In the genomic region with DNA sequence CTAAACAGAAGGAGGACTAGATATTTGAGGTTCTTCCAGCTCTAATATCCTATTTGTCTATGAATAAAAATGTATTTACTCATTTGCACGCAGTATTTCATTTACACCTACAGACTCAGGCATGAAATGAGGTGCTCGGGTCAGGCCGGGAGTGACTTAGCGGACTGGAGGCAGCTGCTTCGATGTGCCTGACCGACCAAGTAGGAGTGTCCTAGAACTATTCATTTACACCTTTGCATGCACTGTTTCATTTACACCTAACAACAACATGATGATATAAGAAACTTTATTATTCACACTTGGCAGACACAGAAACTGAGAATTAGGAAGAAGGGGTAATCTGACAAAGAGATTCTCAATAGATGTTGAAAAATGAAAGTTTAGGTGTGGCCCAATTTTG, we compare ENCODE assay signal across 20 cellular contexts. TPM values are rescaled to one million over a fixed set of nuclear protein-coding genes. Genes with fewer than 3 reads are reported as not detected.
DNase-seq lines count a peak whose midpoint lies in the region; TF ChIP-seq lines count a peak whose summit lies in the region.
"Had no signal": no experiment of that assay in that cellular context is flagged by ENCODE, and none has a peak within 500 bp of the region (broad histone marks: within the 10 kb centered on the region; RNA-seq: fewer than 3 reads in every experiment).

No MANE protein-coding gene starts in this region.

- H3K9me2 ChIP-seq in Karpas-422 (replicated peaks; ENCODE audit: insufficient read depth, low read length), result no peaks in the 10 kb centered on the region

- H3K4me3 Mint-ChIP-seq in neural progenitor cell, result no peak overlapping the region
- H3K4me3 Mint-ChIP-seq: B cell; CD4-positive, CD25-positive, alpha-beta regulatory T cell; CD8-positive, alpha-beta T cell; HFFc6 had no signal

- H3K4me1 Mint-ChIP-seq in neural progenitor cell, result no peaks in the 10 kb centered on the region
- H3K4me1 Mint-ChIP-seq: B cell; CD4-positive, CD25-positive, alpha-beta regulatory T cell had no signal

- H3K4me3 ChIP-seq in Karpas-422 (ENCODE audit: low read length), result no peak overlapping the region
- no peak overlapping the region for H3K4me3 ChIP-seq in neural progenitor cell
- H3K4me3 ChIP-seq: BLaER1, HAP-1 had no signal

- H3K27ac Mint-ChIP-seq in neural progenitor cell, result no peak overlapping the region
- H3K27ac Mint-ChIP-seq: B cell; CD4-positive, CD25-positive, alpha-beta regulatory T cell; CD8-positive, alpha-beta T cell; HFFc6 had no signal

- DNase-seq in COLO668 (lab: John Stamatoyannopoulos, UW; ENCODE audit: unreplicated experiment), result peak; percentile 7
- no peak for DNase-seq in Karpas-422
- peak; percentile 61 for DNase-seq in kidney glomerular epithelial cell (lab: John Stamatoyannopoulos, UW)
- peak; percentile 62 for DNase-seq in renal cortical epithelial cell (ENCODE audit: low read depth)
- DNase-seq in neural progenitor cell (ENCODE audit: low spot score), result no peak
- DNase-seq in T-helper 1 cell, result no peak
- no peak for DNase-seq in activated CD4-positive, alpha-beta T cell treated with anti-CD3 and anti-CD28 coated beads, Interleukin-2, amount 50 U/mL, for 1 hour
- DNase-seq: Calu3; CD4-positive, CD25-positive, alpha-beta regulatory T cell; CD8-positive, alpha-beta T cell; DMS53; DMS79 treated with DMSO at 0.1 percent for 48 hours; GF-D8; GOT3; HFFc6 had no signal

- H3K9ac ChIP-seq in Karpas-422 (ENCODE audit: low read length), result no peak overlapping the region
- no peak overlapping the region for H3K9ac ChIP-seq in neural progenitor cell
- H3K9ac ChIP-seq: BLaER1 had no signal

- H3K36me3 ChIP-seq in Karpas-422 (ENCODE audit: insufficient read depth, low read length) (no peaks in the 10 kb centered on the region), neural progenitor cell (no peaks in the 10 kb centered on the region)
- H3K36me3 ChIP-seq: BLaER1, HAP-1 had no signal

- no peaks in the 10 kb centered on the region for H3K27me3 ChIP-seq in Karpas-422 (ENCODE audit: low read length)
- no peaks in the 10 kb centered on the region for H3K27me3 ChIP-seq in neural progenitor cell
- H3K27me3 ChIP-seq: BLaER1 had no signal

- no peaks in the 10 kb centered on the region for H3F3A ChIP-seq in neural progenitor cell (ENCODE audit: low read depth)

- peaks cover 3% of the 10 kb centered on the region for H3K9me3 Mint-ChIP-seq in neural progenitor cell
- H3K9me3 Mint-ChIP-seq: HFFc6 had no signal

- peaks cover 56% of the 10 kb centered on the region for H3K4me1 ChIP-seq in Karpas-422 (ENCODE audit: low read length)
- no peaks in the 10 kb centered on the region for H3K4me1 ChIP-seq in neural progenitor cell
- H3K4me1 ChIP-seq: HAP-1 had no signal

- H2AFZ ChIP-seq in Karpas-422 (ENCODE audit: low read length) (no peak overlapping the region), neural progenitor cell (replicated peaks) (no peak overlapping the region)

- peaks cover 12% of the 10 kb centered on the region for H3K27me3 Mint-ChIP-seq in neural progenitor cell (ENCODE audit: insufficient read depth, low read depth)
- H3K27me3 Mint-ChIP-seq: B cell; CD4-positive, CD25-positive, alpha-beta regulatory T cell had no signal

- H3K36me3 Mint-ChIP-seq in neural progenitor cell, result no peaks in the 10 kb centered on the region
- H3K36me3 Mint-ChIP-seq: CD4-positive, CD25-positive, alpha-beta regulatory T cell; CD8-positive, alpha-beta T cell had no signal

- no peaks in the 10 kb centered on the region for H3K79me2 ChIP-seq in Karpas-422 (ENCODE audit: low read length)
- no peaks in the 10 kb centered on the region for H3K79me2 ChIP-seq in neural progenitor cell (ENCODE audit: low read depth)

- H3K9me3 ChIP-seq in Karpas-422 (ENCODE audit: low read length) (no peaks in the 10 kb centered on the region), neural progenitor cell (ENCODE audit: low read depth) (no peaks in the 10 kb centered on the region)
- H3K9me3 ChIP-seq: HAP-1 had no signal

- no peak overlapping the region for H3K27ac ChIP-seq in Karpas-422 (ENCODE audit: low read length)
- no peak overlapping the region for H3K27ac ChIP-seq in neural progenitor cell
- H3K27ac ChIP-seq: 22Rv1, C4-2B had no signal

- TF ChIP-seq CTCF in neural progenitor cell (IDR thresholded peaks at IDR 0.05), result no peak

- no peaks in the 10 kb centered on the region for H4K20me1 ChIP-seq in Karpas-422 (ENCODE audit: insufficient read depth, low read depth, low read length)
- no peaks in the 10 kb centered on the region for H4K20me1 ChIP-seq in neural progenitor cell (ENCODE audit: low read depth)
- H4K20me1 ChIP-seq: BLaER1 had no signal

- peak overlapping the region; percentile 4 for H3K4me2 ChIP-seq in Karpas-422 (ENCODE audit: low read depth, low read length, poor library complexity, severe bottlenecking)
- no peak overlapping the region for H3K4me2 ChIP-seq in neural progenitor cell
- H3K4me2 ChIP-seq: BLaER1 had no signal

RNA-seq across cellular contexts. Expression of a gene that starts 28.7 kb away (rescaled TPM):
- 0.15 TPM in 1 of 2 replicates, not detected in the other for total RNA-seq in Karpas-422 (2014; rRNA removed; shearing (Covaris generic); ENCODE audit: low replicate concordance)
- total RNA-seq in renal cortical epithelial cell, result 251 and 594 TPM in 2 replicates
- total RNA-seq in neural progenitor cell (ENCODE audit: low replicate concordance), result 400 and 517 TPM in 2 replicates
- total RNA-seq: CD4-positive, CD25-positive, alpha-beta regulatory T cell; CD8-positive, alpha-beta T cell had no signal

Comparison
In these comparisons a context has a peak if more than half of its experiments do, and no peak if none do; other contexts are left out.
1. DNase-seq: peak in COLO668 (single experiment), kidney glomerular epithelial cell (single experiment) and renal cortical epithelial cell (single experiment); none in Karpas-422 (single experiment), neural progenitor cell (single experiment), T-helper 1 cell (0 of 5) and activated CD4-positive, alpha-beta T cell treated with anti-CD3 and anti-CD28 coated beads, Interleukin-2, amount 50 U/mL, for 1 hour (single experiment).
2. RNA of a gene that starts 28.7 kb away (total RNA-seq): 251 to 594 TPM in renal cortical epithelial cell and 400 to 517 TPM in neural progenitor cell; 0.15 TPM in Karpas-422; every median in the first group is over 100 times any median in the second.